9 cellular contexts compared by ENCODE assay signal in the genomic region with DNA sequence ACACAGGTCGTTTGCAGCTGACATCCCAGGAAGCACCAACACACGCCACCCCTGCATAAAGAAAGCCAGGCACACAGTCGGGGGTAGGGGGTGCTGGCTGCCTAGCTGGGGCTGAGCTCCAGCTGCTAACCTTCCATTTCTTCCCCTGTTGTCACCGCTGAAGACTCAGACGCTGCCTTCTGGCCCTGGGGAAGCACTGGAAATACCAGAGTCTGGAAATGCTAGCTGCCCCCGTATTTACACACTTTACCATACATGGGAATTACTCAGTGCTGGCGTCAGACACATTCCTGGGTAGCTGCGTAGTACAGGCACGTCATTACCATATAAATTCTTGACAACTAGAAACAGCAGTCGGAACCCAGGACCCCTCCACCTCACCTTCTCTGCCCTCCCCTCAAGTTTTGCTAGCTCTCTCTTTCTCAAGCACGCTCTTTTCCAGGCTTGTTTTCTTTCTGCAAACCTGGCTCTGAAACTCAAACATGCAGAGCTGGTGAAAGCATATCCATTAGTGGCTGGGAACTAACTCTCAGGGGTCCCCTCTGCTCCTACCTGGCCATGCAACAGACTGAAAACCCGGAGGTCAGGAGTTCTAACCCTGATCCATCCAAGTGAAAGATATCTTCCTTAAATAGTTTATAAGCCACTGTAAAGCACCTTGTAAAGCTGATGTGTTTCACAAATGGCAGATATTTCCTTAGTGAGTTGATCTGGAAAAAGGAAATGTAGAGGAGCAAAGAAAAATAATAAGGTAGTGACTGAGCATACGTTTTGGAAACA. TPM values are rescaled to one million over a fixed set of nuclear protein-coding genes. Genes with fewer than 3 reads are reported as not detected.
A peak's percentile ranks its signal among the peaks of the same experiment; 100 is the strongest.
DNase-seq lines count a peak whose midpoint lies in the region; ATAC-seq and TF ChIP-seq lines count a peak whose summit lies in the region.
"Had no signal": no experiment of that assay in that cellular context is flagged by ENCODE, and none has a peak within 500 bp of the region (broad histone marks: within the 10 kb centered on the region; RNA-seq: fewer than 3 reads in every experiment).

No MANE protein-coding gene starts in this region.

- peak overlapping the region; percentile 82 for H3K9ac ChIP-seq in smooth muscle cell (ENCODE audit: low read depth)
- H3K9ac ChIP-seq: KMS-11 had no signal

- H3K27me3 ChIP-seq in WERI-Rb-1 (ENCODE audit: insufficient read depth, low read depth, severe bottlenecking) (no peaks in the 10 kb centered on the region), hepatocyte (no peaks in the 10 kb centered on the region), smooth muscle cell (ENCODE audit: low read depth) (no peaks in the 10 kb centered on the region)

- POLR2A ChIA-PET in HEK293 (lab: Yijun Ruan, JAX), result interaction anchor here (0.5 to 1.9 kb wide), 7 partner anchors 11 to 1726 kb away, joined by 3 to 7 read pairs (median 3); a partner anchor contains a TSS

- DNase-seq in WERI-Rb-1, result peak; percentile 63
- DNase-seq in hepatocyte (ENCODE audit: low spot score), result peak; percentile 92
- DNase-seq in smooth muscle cell (lab: John Stamatoyannopoulos, UW; ENCODE audit: unreplicated experiment), result peak; percentile 34
- no peak for DNase-seq in NCI-H146 (lab: John Stamatoyannopoulos, UW)

- WGBS in hepatocyte (ENCODE audit: low lambda C conversion rate, missing lambda C conversion rate), result 13% methylated on average over 13 of the region's 13 CpGs
- 8% methylated on average over 13 of the region's 13 CpGs for WGBS in smooth muscle cell (ENCODE audit: low lambda C conversion rate)

- ATAC-seq in HG03571 (IDR thresholded peaks at IDR 0.05; ENCODE audit: unreplicated experiment) (no peak), GM18873 (IDR thresholded peaks at IDR 0.05; ENCODE audit: low FRiP score, unreplicated experiment) (no peak), GM21576 (IDR thresholded peaks at IDR 0.05; ENCODE audit: unreplicated experiment) (no peak)

- peaks cover 36% of the 10 kb centered on the region for H3F3A ChIP-seq in smooth muscle cell (ENCODE audit: low read depth)

- H3K9me2 ChIP-seq in hepatocyte (replicated peaks; ENCODE audit: insufficient read depth), result no peaks in the 10 kb centered on the region

- peak overlapping the region; percentile 59 for H3K4me2 ChIP-seq in hepatocyte
- peak overlapping the region; percentile 81 for H3K4me2 ChIP-seq in smooth muscle cell
- H3K4me2 ChIP-seq: KMS-11 had no signal

- H3K79me2 ChIP-seq in hepatocyte (peaks cover 3% of the 10 kb centered on the region), smooth muscle cell (ENCODE audit: low read depth) (peaks cover 67% of the 10 kb centered on the region)

- CTCF ChIA-PET in HEK293 (lab: Yijun Ruan, JAX), result interaction anchor here (0.6 to 5.5 kb wide), 10 partner anchors 10 to 374 kb away, joined by 3 to 74 read pairs (median 5); no protein-coding TSS in a partner anchor

- H2AFZ ChIP-seq in hepatocyte, result no peak overlapping the region
- no peak overlapping the region for H2AFZ ChIP-seq in smooth muscle cell (ENCODE audit: low read depth)

- H4K20me1 ChIP-seq in hepatocyte (ENCODE audit: insufficient read depth, poor library complexity, severe bottlenecking) (no peaks in the 10 kb centered on the region), smooth muscle cell (ENCODE audit: low read depth) (peaks cover 23% of the 10 kb centered on the region)

- no peaks in the 10 kb centered on the region; the same call in none of the 2 replicates for H3K4me1 ChIP-seq in HEK293 (ENCODE audit: control insufficient read depth, insufficient read depth, low read length)
- H3K4me1 ChIP-seq in hepatocyte (ENCODE audit: insufficient read depth), result peaks cover 44% of the 10 kb centered on the region
- peaks cover 46% of the 10 kb centered on the region for H3K4me1 ChIP-seq in smooth muscle cell (ENCODE audit: low read depth)

- H3K27ac ChIP-seq in HEK293 (ENCODE audit: extremely low read depth, low read depth, low read length) (no peak overlapping the region), WERI-Rb-1 (no peak overlapping the region; the same call in 1 of the 2 replicates), hepatocyte (peak overlapping the region; percentile 96), smooth muscle cell (ENCODE audit: low read depth) (peak overlapping the region; percentile 98)
- H3K27ac ChIP-seq: KMS-11 had no signal

- no peak for TF ChIP-seq CTCF in HEK293 (tag by site-specific recombination; IDR thresholded peaks at IDR 0.05)
- peak; percentile 19; the same call in 1 of the 2 replicates for TF ChIP-seq CTCF in WERI-Rb-1 (IDR thresholded peaks at IDR 0.05; ENCODE audit: low read depth, low read length)
- TF ChIP-seq CTCF in hepatocyte (IDR thresholded peaks at IDR 0.05; ENCODE audit: poor library complexity), result no peak
- no peak for TF ChIP-seq CTCF in smooth muscle cell (IDR thresholded peaks at IDR 0.05; ENCODE audit: borderline replicate concordance, insufficient read depth, poor library complexity, severe bottlenecking)

- H3K4me3 ChIP-seq in HEK293 (ENCODE audit: low read depth, low read length), result no peak overlapping the region
- H3K4me3 ChIP-seq in WERI-Rb-1 (ENCODE audit: low read depth, low read length), result no peak overlapping the region
- no peak overlapping the region for H3K4me3 ChIP-seq in hepatocyte
- peak overlapping the region; percentile 60 for H3K4me3 ChIP-seq in smooth muscle cell

- H3K9me3 ChIP-seq in HEK293 (ENCODE audit: control insufficient read depth, insufficient read depth, low read depth, low read length), result no peaks in the 10 kb centered on the region
- H3K9me3 ChIP-seq in WERI-Rb-1 (ENCODE audit: severe bottlenecking), result no peaks in the 10 kb centered on the region
- H3K9me3 ChIP-seq in hepatocyte (ENCODE audit: low read depth), result no peaks in the 10 kb centered on the region
- H3K9me3 ChIP-seq in smooth muscle cell (replicated peaks; ENCODE audit: low read depth), result no peaks in the 10 kb centered on the region

- H3K36me3 ChIP-seq in HEK293 (ENCODE audit: control insufficient read depth in 2 of 2, insufficient read depth in 1 of 2, low read length in 2 of 2) (no peaks in the 10 kb centered on the region), WERI-Rb-1 (no peaks in the 10 kb centered on the region), hepatocyte (replicated peaks; ENCODE audit: insufficient read depth, low read depth) (no peaks in the 10 kb centered on the region), smooth muscle cell (ENCODE audit: low read depth) (no peaks in the 10 kb centered on the region)

TF ChIP-seq in HEK293, 187 proteins besides CTCF, POLR2A, EP300 and RAD21 (continues in another document):
- TF ChIP-seq ZFP69B (tag by site-specific recombination; IDR thresholded peaks at IDR 0.05) (0 out of 2 replicates have a peak, but pooled peaks have one; percentile 36), ZNF37A (tag by site-specific recombination; IDR thresholded peaks at IDR 0.05) (no peak), ZNF24 (tag by site-specific recombination; IDR thresholded peaks at IDR 0.05) (peak; percentile 76; the same call in 1 of the 2 replicates), ZNF175 (tag by site-specific recombination; IDR thresholded peaks at IDR 0.05) (no peak), ZNF391 (tag by site-specific recombination; IDR thresholded peaks at IDR 0.05; ENCODE audit: borderline replicate concordance, low read depth) (no peak), ZNF626 (tag by site-specific recombination; IDR thresholded peaks at IDR 0.05) (no peak), ZNF777 (tag by site-specific recombination; IDR thresholded peaks at IDR 0.05; ENCODE audit: borderline replicate concordance) (no peak), ZNF791 (tag by site-specific recombination; IDR thresholded peaks at IDR 0.05) (no peak), ZNF266 (tag by site-specific recombination; IDR thresholded peaks at IDR 0.05; ENCODE audit: low read depth) (no peak), KLF16 (tag by site-specific recombination; IDR thresholded peaks at IDR 0.05) (no peak), MEIS1 (CRISPR knock-in tag; IDR thresholded peaks at IDR 0.05; ENCODE audit: borderline replicate concordance) (no peak), SP7 (tag by site-specific recombination; IDR thresholded peaks at IDR 0.05) (peak; percentile 89), ZFHX2 (tag by site-specific recombination; conservative IDR thresholded peaks at IDR 0.05) (0 out of 2 replicates have a peak, but pooled peaks have one; percentile 34), ZNF121 (tag by site-specific recombination; IDR thresholded peaks at IDR 0.05) (no peak), ZNF223 (tag by site-specific recombination; IDR thresholded peaks at IDR 0.05) (0 out of 2 replicates have a peak, but pooled peaks have one; percentile 30), ZNF600 (tag by site-specific recombination; IDR thresholded peaks at IDR 0.05) (peak; percentile 85), ZNF521 (tag by site-specific recombination; IDR thresholded peaks at IDR 0.05) (no peak), ZNF843 (tag by site-specific recombination; IDR thresholded peaks at IDR 0.05) (0 out of 2 replicates have a peak, but pooled peaks have one; percentile 46)
- TF ChIP-seq, protein P1, sequence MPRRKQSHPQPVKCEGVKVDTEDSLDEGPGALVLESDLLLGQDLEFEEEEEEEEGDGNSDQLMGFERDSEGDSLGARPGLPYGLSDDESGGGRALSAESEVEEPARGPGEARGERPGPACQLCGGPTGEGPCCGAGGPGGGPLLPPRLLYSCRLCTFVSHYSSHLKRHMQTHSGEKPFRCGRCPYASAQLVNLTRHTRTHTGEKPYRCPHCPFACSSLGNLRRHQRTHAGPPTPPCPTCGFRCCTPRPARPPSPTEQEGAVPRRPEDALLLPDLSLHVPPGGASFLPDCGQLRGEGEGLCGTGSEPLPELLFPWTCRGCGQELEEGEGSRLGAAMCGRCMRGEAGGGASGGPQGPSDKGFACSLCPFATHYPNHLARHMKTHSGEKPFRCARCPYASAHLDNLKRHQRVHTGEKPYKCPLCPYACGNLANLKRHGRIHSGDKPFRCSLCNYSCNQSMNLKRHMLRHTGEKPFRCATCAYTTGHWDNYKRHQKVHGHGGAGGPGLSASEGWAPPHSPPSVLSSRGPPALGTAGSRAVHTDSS (tag by site-specific recombination; IDR thresholded peaks at IDR 0.05), result no peak

RNA-seq across cellular contexts. Expression of a gene that starts 3.3 kb away (rescaled TPM):
- 76.0 and 101 TPM in 2 replicates for total RNA-seq in hepatocyte
- polyA plus RNA-seq in hepatocyte, result 47.6 and 50.9 TPM in 2 replicates
- total RNA-seq in smooth muscle cell, result 317 and 345 TPM in 2 replicates
- polyA plus RNA-seq in smooth muscle cell, result 202 and 215 TPM in 2 replicates

RNA-seq across cellular contexts. Expression of a gene that starts 34.6 kb away (rescaled TPM):
- total RNA-seq in hepatocyte (24.4 and 30.2 TPM in 2 replicates), smooth muscle cell (87.8 and 130 TPM in 2 replicates)
- polyA plus RNA-seq in hepatocyte (62.9 and 64.6 TPM in 2 replicates), smooth muscle cell (340 and 343 TPM in 2 replicates)

RNA-seq across cellular contexts. Expression of a gene that starts 35.3 kb away (rescaled TPM):
- 15.0 and 15.2 TPM in 2 replicates for total RNA-seq in hepatocyte
- polyA plus RNA-seq in hepatocyte, result 18.3 and 18.8 TPM in 2 replicates
- total RNA-seq in smooth muscle cell, result 52.3 and 60.1 TPM in 2 replicates
- 65.2 and 71.1 TPM in 2 replicates for polyA plus RNA-seq in smooth muscle cell

Comparison
In these comparisons a context has a peak if more than half of its experiments do, and no peak if none do; other contexts are left out.
1. H3K27ac ChIP-seq: peak in hepatocyte (single experiment) and smooth muscle cell (single experiment); none in HEK293 (single experiment) and WERI-Rb-1 (single experiment).